In genomic region chr6:116615937-116616756, GRCh38 we compare ENCODE assay signal across 8 cellular contexts. TPM values are rescaled to one million over a fixed set of nuclear protein-coding genes. Genes with fewer than 3 reads are reported as not detected.
DNase-seq lines count a peak whose midpoint lies in the region; ATAC-seq, FAIRE-seq and TF ChIP-seq lines count a peak whose summit lies in the region.

Gene RSPH4A, plus strand, starts transcription at chr6:116616479. Its CDS starts 145 bp downstream, at chr6:116616624.

- H3K4me3 ChIP-seq in AG10803 (ENCODE audit: low read length): peak within 1 kb of the TSS; percentile 84

- peak; percentile 99 for ATAC-seq in HG03439 (IDR thresholded peaks at IDR 0.05; ENCODE audit: unreplicated experiment)
- peak; percentile 96 for ATAC-seq in left lobe of liver

- H3K27me3 Mint-ChIP-seq in activated CD4-positive, alpha-beta T cell treated with anti-CD3 and anti-CD28 coated beads, Interleukin-2, amount 10 ng/mL, durations not matched to agents 24 days and 14 days: peaks cover 51% of the 10 kb centered on the region

- no peaks in the 10 kb centered on the region for H3K9me3 Mint-ChIP-seq in activated CD4-positive, alpha-beta T cell treated with anti-CD3 and anti-CD28 coated beads, Interleukin-2, amount 10 ng/mL, durations not matched to agents 24 days and 14 days

- H3K4me3 Mint-ChIP-seq in activated CD4-positive, alpha-beta T cell treated with anti-CD3 and anti-CD28 coated beads, Interleukin-2, amount 10 ng/mL, durations not matched to agents 24 days and 14 days: peak within 1 kb of the TSS; percentile 85

- intact Hi-C loops in activated CD4-positive, alpha-beta T cell treated with anti-CD3 and anti-CD28 coated beads, Interleukin-2, amount 10 ng/mL, durations not matched to agents 24 days and 14 days (cut with micrococcal nuclease): loop anchor here (2.0 kb wide), 1 partner anchor 45 kb away; the partner anchor contains the start of gene RWDD1

- peaks cover 15% of the 10 kb centered on the region for H3K4me1 Mint-ChIP-seq in activated CD4-positive, alpha-beta T cell treated with anti-CD3 and anti-CD28 coated beads, Interleukin-2, amount 10 ng/mL, durations not matched to agents 24 days and 14 days

- peak; percentile 92 for DNase-seq in AG10803 (ENCODE audit: low read depth)
- peak; percentile 56 for DNase-seq in GM19239 (ENCODE audit: insufficient read length, low spot score)
- peak; percentile 80 for DNase-seq in NCI-H460 (ENCODE audit: extremely low read depth, low read depth)
- peak; percentile 92 for DNase-seq in activated CD4-positive, alpha-beta T cell treated with anti-CD3 and anti-CD28 coated beads, Interleukin-2, amount 10 ng/mL, durations not matched to agents 24 days and 14 days
- peak; percentile 96 for DNase-seq in dermis blood vessel endothelial cell
- DNase-seq in left lobe of liver (ENCODE audit: low spot score): peak; percentile 69
- DNase-seq in stimulated activated CD4-positive, alpha-beta T cell treated with anti-CD3 and anti-CD28 coated beads, Interleukin-2, amount 100 ng/mL, for 24 hours: peak; percentile 67 to 70

- no peak within 1 kb of the TSS for H3K27ac Mint-ChIP-seq in activated CD4-positive, alpha-beta T cell treated with anti-CD3 and anti-CD28 coated beads, Interleukin-2, amount 10 ng/mL, durations not matched to agents 24 days and 14 days

- FAIRE-seq in GM19239 (lab: Jason Lieb, UNC): peak; percentile 99

- TF ChIP-seq CTCF in AG10803 (conservative IDR thresholded peaks at IDR 0.05; ENCODE audit: low read length): peak; percentile 15; the same call in 1 of the 2 replicates

- no peaks in the 10 kb centered on the region for H3K36me3 Mint-ChIP-seq in activated CD4-positive, alpha-beta T cell treated with anti-CD3 and anti-CD28 coated beads, Interleukin-2, amount 10 ng/mL, durations not matched to agents 24 days and 14 days (ENCODE audit: low read depth)

RNA-seq across cellular contexts. Expression of gene RSPH4A, which starts in this region (rescaled TPM):
- not detected in 2 replicates for total RNA-seq in NCI-H460 (2014; rRNA removed; shearing (Covaris generic))
- polyA plus RNA-seq in NCI-H460 (2014; cell fraction: nucleus; rRNA removed): not detected in 2 replicates
- 0.14 and 0.21 TPM in 2 replicates for total RNA-seq in activated CD4-positive, alpha-beta T cell treated with anti-CD3 and anti-CD28 coated beads, Interleukin-2, amount 10 ng/mL, durations not matched to agents 24 days and 14 days
- total RNA-seq in dermis blood vessel endothelial cell (0.47 and 0.68 TPM in 2 replicates), left lobe of liver (not detected)

Comparison
In these comparisons a context has a peak if more than half of its experiments do, and no peak if none do; other contexts are left out.
1. Peak in every context shown above with its lines: DNase-seq, ATAC-seq and H3K4me3 ChIP-seq.
2. Peak in DNase-seq in NCI-H460; RNA of the gene not detected or under 1 TPM.
3. Peak in DNase-seq in activated CD4-positive, alpha-beta T cell treated with anti-CD3 and anti-CD28 coated beads, Interleukin-2, amount 10 ng/mL, durations not matched to agents 24 days and 14 days; RNA of the gene not detected or under 1 TPM.
4. Peak in DNase-seq in dermis blood vessel endothelial cell; RNA of the gene not detected or under 1 TPM.
5. Peak in DNase-seq and ATAC-seq in left lobe of liver; RNA of the gene not detected or under 1 TPM.